14 cellular contexts compared by ENCODE assay signal in the genomic region with DNA sequence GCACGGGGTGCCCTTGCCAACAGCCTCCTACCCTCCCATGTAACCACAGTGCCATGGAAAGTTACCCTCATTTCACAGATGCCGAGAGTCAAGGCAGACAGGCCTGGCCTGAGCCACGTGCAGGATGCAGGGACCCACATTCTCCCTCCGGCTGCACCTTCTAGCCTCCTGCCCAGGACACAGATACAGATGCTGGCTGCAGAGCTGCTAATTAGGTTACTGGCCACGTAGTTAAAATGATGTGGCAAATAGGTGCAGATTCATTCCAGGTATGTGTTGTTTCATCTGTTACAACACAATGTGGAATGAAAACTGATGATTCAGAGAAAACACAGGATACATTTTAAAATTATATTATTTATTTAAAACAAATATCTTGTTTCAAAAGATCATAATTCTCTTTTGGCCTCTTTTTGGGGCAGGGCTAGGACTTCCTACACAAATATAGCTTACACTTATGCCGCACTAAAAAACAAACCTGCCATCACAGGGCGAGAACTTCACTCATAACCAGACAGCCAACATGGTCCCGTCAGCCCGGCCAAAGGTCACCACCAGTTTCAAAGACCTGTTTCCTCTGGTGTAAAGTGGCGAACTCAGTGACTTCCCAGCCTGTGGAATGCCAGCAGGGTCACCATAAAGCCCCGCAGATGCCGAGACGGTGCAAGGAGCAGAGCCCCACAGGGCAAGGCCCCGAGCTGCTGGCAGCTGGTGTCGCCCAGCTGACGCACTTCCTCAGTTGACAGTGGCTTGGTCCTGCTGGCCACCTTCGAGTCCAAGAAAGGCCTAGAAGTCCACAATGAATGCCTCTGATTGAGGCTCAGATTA.
DNase-seq lines count a peak whose midpoint lies in the region; ATAC-seq, FAIRE-seq and TF ChIP-seq lines count a peak whose summit lies in the region.
"Had no signal": no experiment of that assay in that cellular context is flagged by ENCODE, and none has a peak within 500 bp of the region (broad histone marks: within the 10 kb centered on the region; RNA-seq: fewer than 3 reads in every experiment).

No MANE protein-coding gene starts in this region.

- H3K9ac ChIP-seq in duodenal mucosa (ENCODE audit: low read depth in 1 of 2, low read length in 2 of 2) (no peak overlapping the region), neuronal stem cell (ENCODE audit: low read depth, low read length, poor library complexity) (no peak overlapping the region)

- H2BK12ac ChIP-seq in neuronal stem cell (ENCODE audit: low read length) = no peak overlapping the region

- ATAC-seq in aorta (ENCODE audit: low FRiP score) = no peak
- ATAC-seq: foreskin keratinocyte had no signal

- WGBS in neuronal stem cell (ENCODE audit: extremely low coverage in 2 of 2, insufficient read length in 2 of 2, insufficient replicate concordance in 1 of 2), 2 donors = no CpG with 5 or more reads among the region's 17 CpGs
- 62 to 64% methylated on average over 17 of the region's 17 CpGs for WGBS in aorta, 2 donors

- H3K18ac ChIP-seq in neuronal stem cell (ENCODE audit: low read length) = peak overlapping the region; percentile 6

- H3K23ac ChIP-seq in neuronal stem cell (ENCODE audit: low read depth, low read length, poor library complexity) = no peak overlapping the region

- no peak overlapping the region for H2BK120ac ChIP-seq in neuronal stem cell (ENCODE audit: low read depth, low read length)

- no peak for FAIRE-seq in D721Med (lab: Jason Lieb, UNC)

- BruUV-seq in PC-9 (replicated peaks; lab: Mats Ljungman, UMichigan) = no TSS peak

- no peak overlapping the region for H4K91ac ChIP-seq in neuronal stem cell (ENCODE audit: low read depth, low read length, poor library complexity)

- CTCF ChIA-PET in PC-9 (lab: Charles Lee) = no interaction called here

- no peak overlapping the region for H2BK15ac ChIP-seq in neuronal stem cell (ENCODE audit: low read length)

- H3K4me2 ChIP-seq in PC-9 (no peak overlapping the region), neuronal stem cell (ENCODE audit: insufficient read depth, low read length, poor library complexity, severe bottlenecking) (no peak overlapping the region)

- TF ChIP-seq CTCF in PC-9 (conservative IDR thresholded peaks at IDR 0.05) = no peak
- no peak for TF ChIP-seq CTCF in D721Med (IDR thresholded peaks at IDR 0.05; ENCODE audit: insufficient read depth, missing control alignments)

- H3K27ac ChIP-seq in PC-9 = peak overlapping the region; percentile 25; the same call in 1 of the 2 replicates
- H3K27ac ChIP-seq in duodenal mucosa (ENCODE audit: low read depth, low read length) = peak overlapping the region; percentile 53
- no peak overlapping the region for H3K27ac ChIP-seq in neuronal stem cell (replicated peaks; ENCODE audit: low read length)
- H3K27ac ChIP-seq in aorta (ENCODE audit: low read depth in 1 of 2, low read length in 2 of 2) = peak overlapping the region in 1 of 2 donors; percentile 25
- H3K27ac ChIP-seq: foreskin keratinocyte, psoas muscle had no signal

- 0 out of 2 replicates have a peak, but pooled peaks cover 20% of the 10 kb centered on the region for H3K36me3 ChIP-seq in PC-9 (ENCODE audit: low read depth)
- peaks cover 0 to 4% of the 10 kb centered on the region in 2 donors for H3K36me3 ChIP-seq in duodenal mucosa (ENCODE audit: control insufficient read depth in 1 of 2, insufficient read depth in 2 of 2, low read length in 2 of 2)
- no peaks in the 10 kb centered on the region for H3K36me3 ChIP-seq in neuronal stem cell (replicated peaks in 1 of 2; ENCODE audit: control insufficient read depth in 2 of 2, insufficient read depth in 2 of 2, low read length in 2 of 2)
- no peaks in the 10 kb centered on the region for H3K36me3 ChIP-seq in aorta (ENCODE audit: control insufficient read depth in 1 of 2, insufficient read depth in 2 of 2, low read length in 1 of 2)

- intact Hi-C loops in PC-9 (cut with micrococcal nuclease; ENCODE audit: unreplicated experiment) (no loop called here), aorta (cut with DNase I) (no loop called here)

- H3K14ac ChIP-seq in neuronal stem cell (ENCODE audit: low read length) = no peak overlapping the region

- no peak overlapping the region for H3K4ac ChIP-seq in neuronal stem cell (ENCODE audit: low read length)

- POLR2A ChIA-PET in PC-9 (lab: Charles Lee; ENCODE audit: unreplicated experiment) = no interaction called here

- peaks cover 4% of the 10 kb centered on the region for H3K79me1 ChIP-seq in neuronal stem cell (ENCODE audit: low read depth, low read length)

- no peaks in the 10 kb centered on the region for H3K9me2 ChIP-seq in PC-9 (ENCODE audit: insufficient read depth)

- H3K9me3 ChIP-seq in PC-9 (ENCODE audit: insufficient read depth, low read depth) (no peaks in the 10 kb centered on the region), duodenal mucosa (ENCODE audit: control insufficient read depth in 1 of 2, low read length in 2 of 2) (no peaks in the 10 kb centered on the region), neuronal stem cell (replicated peaks in 1 of 2; ENCODE audit: control insufficient read depth in 2 of 2, insufficient read depth in 1 of 2, low read depth in 1 of 2, low read length in 2 of 2) (no peaks in the 10 kb centered on the region), aorta (ENCODE audit: control insufficient read depth, low read length) (no peaks in the 10 kb centered on the region)
- H3K9me3 ChIP-seq: psoas muscle had no signal

- DNase-seq in PC-9 (no peak), neuronal stem cell (ENCODE audit: low spot score) (no peak), aorta (peak; percentile 56 to 71), COLO668 (lab: John Stamatoyannopoulos, UW; ENCODE audit: unreplicated experiment) (no peak), D721Med (ENCODE audit: insufficient read length, low spot score) (no peak), DMS53 treated with DMSO at 0.1 percent for 48 hours (lab: John Stamatoyannopoulos, UW; ENCODE audit: unreplicated experiment) (no peak)
- DNase-seq: activated CD4-positive, alpha-beta T cell treated with anti-CD3 and anti-CD28 coated beads, Interleukin-2, amount 50 U/mL, for 1 hour; CD4-positive, alpha-beta memory T cell; foreskin keratinocyte; MV-4-11; OCI-M1; psoas muscle; stimulated activated CD4-positive, alpha-beta T cell treated with anti-CD3 and anti-CD28 coated beads, Interleukin-2, amount 100 ng/mL, for 24 hours had no signal

- peaks cover 97% of the 10 kb centered on the region for H4K20me1 ChIP-seq in PC-9 (ENCODE audit: insufficient read depth)

- H3K27me3 ChIP-seq in PC-9 (ENCODE audit: insufficient read depth, low read depth) (no peaks in the 10 kb centered on the region), duodenal mucosa (ENCODE audit: control insufficient read depth in 1 of 2, insufficient read depth in 2 of 2, low read length in 2 of 2) (no peaks in the 10 kb centered on the region), neuronal stem cell (ENCODE audit: control insufficient read depth in 3 of 3, insufficient read depth in 3 of 3, low read depth in 1 of 3, low read length in 3 of 3) (no peaks in the 10 kb centered on the region), aorta (ENCODE audit: control insufficient read depth in 1 of 2, insufficient read depth in 2 of 2, low read length in 1 of 2) (no peaks in the 10 kb centered on the region)
- H3K27me3 ChIP-seq: foreskin keratinocyte had no signal

- H2AFZ ChIP-seq in PC-9 (no peak overlapping the region), neuronal stem cell (ENCODE audit: low read length) (no peak overlapping the region)

- no peak overlapping the region for H3K4me3 ChIP-seq in PC-9
- H3K4me3 ChIP-seq in duodenal mucosa (ENCODE audit: low read depth in 1 of 2, low read length in 2 of 2) = peak overlapping the region in 1 of 2 donors; percentile 19
- H3K4me3 ChIP-seq in neuronal stem cell (ENCODE audit: low read length in 2 of 2) = no peak overlapping the region
- no peak overlapping the region for H3K4me3 ChIP-seq in aorta (ENCODE audit: low read length in 2 of 2)
- H3K4me3 ChIP-seq: psoas muscle had no signal

- H2AK5ac ChIP-seq in neuronal stem cell (ENCODE audit: low read depth, low read length) = peak overlapping the region; percentile 16

- no peak overlapping the region for H4K8ac ChIP-seq in neuronal stem cell (ENCODE audit: low read depth, low read length)

- no peak overlapping the region for H2BK5ac ChIP-seq in neuronal stem cell (ENCODE audit: low read length)

- H3K4me1 ChIP-seq in PC-9 (replicated peaks; ENCODE audit: insufficient read depth) (peaks cover 26% of the 10 kb centered on the region), duodenal mucosa (ENCODE audit: control insufficient read depth in 1 of 2, insufficient read depth in 2 of 2, low read length in 2 of 2) (peaks cover 80 to 84% of the 10 kb centered on the region in 2 donors), neuronal stem cell (ENCODE audit: control insufficient read depth in 2 of 2, insufficient read depth in 1 of 2, low read depth in 1 of 2, low read length in 2 of 2) (peaks cover 19 to 59% of the 10 kb centered on the region in 2 donors), aorta (ENCODE audit: control insufficient read depth in 1 of 2, insufficient read depth in 2 of 2, low read length in 2 of 2) (peaks cover 0 to 7% of the 10 kb centered on the region in 2 donors)

- peaks cover 96% of the 10 kb centered on the region for H3K79me2 ChIP-seq in PC-9 (ENCODE audit: low read depth)

- peaks cover 50% of the 10 kb centered on the region for H3F3A ChIP-seq in PC-9 (ENCODE audit: insufficient read depth, low read depth)

Comparison
In these comparisons a context has a peak if more than half of its experiments do, and no peak if none do; other contexts are left out.
1. DNase-seq: peak in aorta (2 of 2); none in PC-9 (0 of 2), neuronal stem cell (single experiment), COLO668 (single experiment), D721Med (single experiment) and DMS53 treated with DMSO at 0.1 percent for 48 hours (single experiment).